ENCODE assay signal across 26 cellular contexts in the genomic region with DNA sequence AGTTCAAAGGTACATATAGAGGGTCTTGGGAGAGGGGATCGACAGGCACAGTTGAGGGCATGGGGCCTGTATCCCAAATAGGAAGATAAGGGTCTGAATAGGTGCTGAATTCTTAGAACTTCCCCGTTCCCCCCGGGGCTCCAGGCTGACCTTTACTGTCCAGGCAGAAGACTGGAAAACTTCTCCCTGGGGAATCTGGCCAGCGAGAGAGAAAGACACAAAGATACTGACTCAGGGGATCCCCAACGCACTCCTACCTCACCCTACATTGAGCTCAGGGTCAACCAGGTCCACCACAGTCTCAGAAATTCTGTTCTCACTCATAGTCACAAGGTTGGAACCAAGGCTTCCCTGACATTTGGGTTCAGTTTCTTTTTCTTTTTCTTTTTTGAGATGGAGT. TPM values are rescaled to one million over a fixed set of nuclear protein-coding genes. Genes with fewer than 3 reads are reported as not detected.
DNase-seq lines count a peak whose midpoint lies in the region; ATAC-seq and TF ChIP-seq lines count a peak whose summit lies in the region.
"Had no signal": no experiment of that assay in that cellular context is flagged by ENCODE, and none has a peak within 500 bp of the region (broad histone marks: within the 10 kb centered on the region; RNA-seq: fewer than 3 reads in every experiment).

No MANE protein-coding gene starts in this region.

- intact Hi-C loops in adrenal gland (cut with DNase I), result loop anchor here in 1 of 2 donors (10.0 kb wide), 1 partner anchor 48 kb away; the partner anchor contains the start of gene ACACB
- intact Hi-C loops in gastrocnemius medialis (cut with DNase I; ENCODE audit: low total_unique reads), result loop anchor here (5.0 kb wide), 1 partner anchor 50 kb away; no protein-coding TSS in a partner anchor

- TF ChIP-seq CTCF in adrenal gland (IDR thresholded peaks at IDR 0.05), result no peak
- TF ChIP-seq CTCF in gastrocnemius medialis (IDR thresholded peaks at IDR 0.05 in 4 of 5, conservative IDR thresholded peaks at IDR 0.05 in 1 of 5), result no peak
- TF ChIP-seq CTCF in BE2C (IDR thresholded peaks at IDR 0.05; ENCODE audit: low read depth, low read length), result no peak

- in situ Hi-C loops in SK-MEL-5 (cut with HindIII; ENCODE audit: low pct_unique_long_range_greater_than_20kb, low sequenced_read_pairs) (no loop called here), gastrocnemius medialis (cut with MboI; ENCODE audit: low sequenced_read_pairs in 4 of 4) (no loop called here)

- H3K27ac ChIP-seq in adrenal gland, result peak overlapping the region; percentile 14 to 77 (median 47)
- H3K27ac ChIP-seq in gastrocnemius medialis, result peak overlapping the region; percentile 55 to 93 (median 81)
- H3K27ac ChIP-seq: C4-2B, GM23248, SJSA1 had no signal

- H3K36me3 ChIP-seq in adrenal gland (replicated peaks in 1 of 2) (peaks cover 0 to 5% of the 10 kb centered on the region in 2 donors), gastrocnemius medialis (peaks cover 0 to 29% of the 10 kb centered on the region in 2 donors), BE2C (no peaks in the 10 kb centered on the region)
- H3K36me3 ChIP-seq: MG63, SJSA1 had no signal

- no peaks in the 10 kb centered on the region for H3K27me3 ChIP-seq in adrenal gland
- H3K27me3 ChIP-seq in gastrocnemius medialis, result no peaks in the 10 kb centered on the region
- no peaks in the 10 kb centered on the region for H3K27me3 ChIP-seq in BE2C
- H3K27me3 ChIP-seq: MG63, SJSA1 had no signal

- no peak overlapping the region for H3K4me3 ChIP-seq in adrenal gland
- no peak overlapping the region for H3K4me3 ChIP-seq in gastrocnemius medialis
- no peak overlapping the region for H3K4me3 ChIP-seq in BE2C (ENCODE audit: low read depth, low read length)
- H3K4me3 ChIP-seq: GM12878, GM23248, MG63, SJSA1 had no signal

- peaks cover 26 to 61% of the 10 kb centered on the region in 2 donors for H3K4me1 ChIP-seq in adrenal gland (replicated peaks in 1 of 2)
- H3K4me1 ChIP-seq in gastrocnemius medialis, result peaks cover 42 to 45% of the 10 kb centered on the region in 2 donors
- no peaks in the 10 kb centered on the region for H3K4me1 ChIP-seq in BE2C
- H3K4me1 ChIP-seq: SJSA1 had no signal

- TF ChIP-seq POLR2A in adrenal gland (IDR thresholded peaks at IDR 0.05) (no peak), gastrocnemius medialis (IDR thresholded peaks at IDR 0.05) (no peak)

- WGBS in adrenal gland, 4 donors, result 51 to 71% (median 61%) methylated on average over 5 of the region's 5 CpGs

- H3K9me3 ChIP-seq in adrenal gland (replicated peaks in 1 of 3), result no peaks in the 10 kb centered on the region
- H3K9me3 ChIP-seq in gastrocnemius medialis, result no peaks in the 10 kb centered on the region
- no peaks in the 10 kb centered on the region for H3K9me3 ChIP-seq in BE2C
- H3K9me3 ChIP-seq: MG63, SJSA1 had no signal

- no peak for ATAC-seq in gastrocnemius medialis
- ATAC-seq: GM12878, PC-3 had no signal

- DNase-seq in SK-MEL-5 (ENCODE audit: low read depth, low spot score) (peak; percentile 45), adrenal gland (peak in 5 of 7 donors; percentile 50 to 73 (median 56)), mesenteric fat pad (ENCODE audit: low spot score) (peak; percentile 78), gastrocnemius medialis (no peak), activated T-cell treated with anti-CD3 and anti-CD28 coated beads for 4 hours (no peak), BE2C (no peak)
- DNase-seq in activated CD4-positive, alpha-beta T cell treated with anti-CD3 and anti-CD28 coated beads for 4 hours, result no peak
- DNase-seq: CD8-positive, alpha-beta memory T cell; DMS 273 treated with DMSO at 0.1 percent for 48 hours; DMS79; EL; GDM1; GM23248; H7; KBM-7; MG63; NCI-H1105 treated with DMSO at 0.1 percent for 48 hours; NCI-H2029; NCI-H446; NCI-H526; NCI-H82; NK-92 treated with Interleukin-12 subunit alpha and Interleukin-12 subunit beta, amount 100 ng/mL, for 24 hours; PC-3 had no signal

RNA-seq across cellular contexts. Expression of gene ACACB, which starts 46.2 kb away (rescaled TPM):
- total RNA-seq in SK-MEL-5 (2014; rRNA removed; shearing (Covaris generic)), result 5.9 and 6.9 TPM in 2 replicates
- 9.9 and 11.0 TPM in 2 replicates for polyA plus RNA-seq in SK-MEL-5 (2015; cell fraction: cytosol; rRNA removed)
- 21.8 and 26.6 TPM in 2 replicates for polyA plus RNA-seq in SK-MEL-5 (2015; cell fraction: nucleus; rRNA removed)
- total RNA-seq in adrenal gland (100 to 1,000 TPM in 2 of 8 donors, 10 to 100 TPM in 6; 41.1 to 143 (median 74.0) TPM), mesenteric fat pad (1,896 TPM), gastrocnemius medialis (1,000 to 10,000 TPM in 1 of 4 donors, 100 to 1,000 TPM in 3; 595 to 1,103 (median 698) TPM)
- polyA plus RNA-seq in adrenal gland, result 10 to 100 TPM; 35.5 to 87.0 (median 47.5) TPM
- 3.0 TPM for polyA plus RNA-seq in BE2C (2012; ENCODE audit: insufficient read depth, insufficient read length, low read depth)

Comparison
In these comparisons a context has a peak if more than half of its experiments do, and no peak if none do; other contexts are left out.
1. DNase-seq: peak in SK-MEL-5 (single experiment), adrenal gland (5 of 7) and mesenteric fat pad (single experiment); none in gastrocnemius medialis (0 of 2), activated CD4-positive, alpha-beta T cell treated with anti-CD3 and anti-CD28 coated beads for 4 hours (0 of 2), activated T-cell treated with anti-CD3 and anti-CD28 coated beads for 4 hours (single experiment) and BE2C (single experiment).